In genomic region chr1:22749503-22749902, GRCh38 we compare ENCODE assay signal across 2 cellular contexts.
A peak's percentile ranks its signal among the peaks of the same experiment; 100 is the strongest.
TF ChIP-seq lines count a peak whose summit lies in the region.

No MANE protein-coding gene starts in this region.

TF ChIP-seq in GM23338, 12 proteins besides CTCF, POLR2A, EP300 and RAD21:
- TF ChIP-seq ZNF331 (CRISPR knock-in tag; IDR thresholded peaks at IDR 0.05; ENCODE audit: low read depth): no peak

TF ChIP-seq in K562, 482 proteins besides CTCF, POLR2A, EP300 and RAD21:
- TF ChIP-seq ZNF24 (IDR thresholded peaks at IDR 0.05): peak; percentile 98
- TF ChIP-seq, protein P1, sequence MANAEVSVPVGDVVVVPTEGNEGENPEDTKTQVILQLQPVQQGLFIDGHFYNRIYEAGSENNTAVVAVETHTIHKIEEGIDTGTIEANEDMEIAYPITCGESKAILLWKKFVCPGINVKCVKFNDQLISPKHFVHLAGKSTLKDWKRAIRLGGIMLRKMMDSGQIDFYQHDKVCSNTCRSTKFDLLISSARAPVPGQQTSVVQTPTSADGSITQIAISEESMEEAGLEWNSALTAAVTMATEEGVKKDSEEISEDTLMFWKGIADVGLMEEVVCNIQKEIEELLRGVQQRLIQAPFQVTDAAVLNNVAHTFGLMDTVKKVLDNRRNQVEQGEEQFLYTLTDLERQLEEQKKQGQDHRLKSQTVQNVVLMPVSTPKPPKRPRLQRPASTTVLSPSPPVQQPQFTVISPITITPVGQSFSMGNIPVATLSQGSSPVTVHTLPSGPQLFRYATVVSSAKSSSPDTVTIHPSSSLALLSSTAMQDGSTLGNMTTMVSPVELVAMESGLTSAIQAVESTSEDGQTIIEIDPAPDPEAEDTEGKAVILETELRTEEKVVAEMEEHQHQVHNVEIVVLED (CRISPR knock-in tag; IDR thresholded peaks at IDR 0.05): no peak
